8 cellular contexts compared by ENCODE assay signal in the genomic region with DNA sequence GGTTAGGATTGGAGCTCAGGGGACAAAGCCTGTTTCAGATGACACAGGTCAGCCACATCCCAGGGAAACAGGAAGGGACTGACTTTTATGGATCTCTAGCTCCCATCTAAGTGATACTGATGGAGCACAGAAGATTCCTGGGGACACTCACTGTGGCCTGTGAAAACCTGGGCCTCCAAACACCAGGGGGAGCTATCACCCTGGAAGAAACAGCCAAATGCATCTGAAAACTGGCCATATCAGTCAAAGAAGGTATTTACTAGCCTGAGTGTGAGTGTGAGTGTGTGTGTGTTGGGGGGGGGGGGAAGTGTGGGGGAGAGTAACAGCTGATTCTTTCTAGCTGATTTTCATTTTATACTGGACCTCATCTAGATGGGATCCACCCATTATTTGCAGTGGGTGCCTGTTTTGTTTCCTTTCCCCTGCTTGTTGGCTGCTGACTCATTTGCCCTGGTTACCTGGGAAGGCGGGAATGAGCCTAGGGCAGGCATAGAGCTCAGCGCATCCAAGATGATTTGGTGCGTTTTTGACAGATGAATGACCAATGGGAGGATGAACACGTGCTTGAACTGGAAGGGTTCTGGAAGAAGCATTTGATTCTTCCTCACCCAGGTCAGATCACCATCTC.
DNase-seq lines count a peak whose midpoint lies in the region; ATAC-seq and TF ChIP-seq lines count a peak whose summit lies in the region.

No MANE protein-coding gene starts in this region.

- peak; percentile 35 for TF ChIP-seq CTCF in epithelial cell of esophagus (IDR thresholded peaks at IDR 0.05; ENCODE audit: insufficient read depth, low read depth, low read length, missing control alignments)

- no peaks in the 10 kb centered on the region for H3K4me1 ChIP-seq in SJCRH30

- peak; percentile 56 for DNase-seq in activated CD8-positive, alpha-beta memory T cell treated with anti-CD3 and anti-CD28 coated beads for 24 hours
- no peak for DNase-seq in activated CD8-positive, alpha-beta memory T cell treated with anti-CD3 and anti-CD28 coated beads, Interleukin-2, amount 50 U/mL, for 4 hours
- DNase-seq in HT-29 (ENCODE audit: low spot score): peak; percentile 80
- DNase-seq in SJCRH30: peak; percentile 7 to 58
- DNase-seq in epithelial cell of esophagus (ENCODE audit: low read depth): no peak
- peak in 37 of 56 donors; percentile 6 to 78 (median 41) for DNase-seq in nucleus accumbens (lab: John Stamatoyannopoulos, UW)

- H3K27ac ChIP-seq in SJCRH30: no peak overlapping the region

- no peaks in the 10 kb centered on the region for H3K9me3 ChIP-seq in SJCRH30 (replicated peaks)

- no peaks in the 10 kb centered on the region for H3K36me3 ChIP-seq in SJCRH30

- ATAC-seq in HG02678 (IDR thresholded peaks at IDR 0.05; ENCODE audit: unreplicated experiment) (no peak), HG03135 (IDR thresholded peaks at IDR 0.05; ENCODE audit: unreplicated experiment) (no peak)

- H3K27me3 ChIP-seq in SJCRH30: no peaks in the 10 kb centered on the region

- H3K4me3 ChIP-seq in SJCRH30: no peak overlapping the region
- H3K4me3 ChIP-seq in epithelial cell of esophagus (ENCODE audit: low read length): no peak overlapping the region

Comparison
In these comparisons a context has a peak if more than half of its experiments do, and no peak if none do; other contexts are left out.
1. DNase-seq: peak in activated CD8-positive, alpha-beta memory T cell treated with anti-CD3 and anti-CD28 coated beads for 24 hours (single experiment), HT-29 (single experiment), SJCRH30 (2 of 2) and nucleus accumbens (37 of 56); none in activated CD8-positive, alpha-beta memory T cell treated with anti-CD3 and anti-CD28 coated beads, Interleukin-2, amount 50 U/mL, for 4 hours (single experiment) and epithelial cell of esophagus (single experiment).